ENCODE assay signal across 31 cellular contexts in the genomic region with DNA sequence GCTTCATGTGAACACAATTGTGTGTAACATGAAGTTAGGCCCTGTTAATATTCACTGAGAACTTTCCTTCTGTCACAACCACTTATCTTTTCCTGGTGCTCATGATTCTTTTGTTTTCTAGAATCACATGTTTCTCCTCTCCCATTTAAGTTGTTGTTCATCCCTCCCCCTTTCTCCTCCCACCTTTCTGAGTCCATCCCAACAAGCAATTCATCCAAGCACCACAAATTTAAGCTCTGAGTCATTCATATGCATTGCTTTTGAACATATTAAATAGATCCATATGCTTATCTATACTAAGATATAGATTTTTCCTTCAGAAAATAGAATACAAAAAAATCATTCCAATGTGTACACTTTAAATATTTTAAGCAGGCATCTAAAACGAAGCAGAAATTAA.
"Had no signal": no experiment of that assay in that cellular context is flagged by ENCODE, and none has a peak within 500 bp of the region (broad histone marks: within the 10 kb centered on the region; RNA-seq: fewer than 3 reads in every experiment).

No MANE protein-coding gene starts in this region.

- H3K4me3 Mint-ChIP-seq: activated B cell treated with CpG ODN at 0.5 μM for 24 hours; activated CD4-positive, alpha-beta memory T cell treated with anti-CD3 and anti-CD28 coated beads for 36 hours; activated naive CD4-positive, alpha-beta T cell treated with anti-CD3 and anti-CD28 coated beads for 36 hours; activated T-cell treated with anti-CD3 and anti-CD28 coated beads, Interleukin-2, amount 50 U/mL, for 4 hours; activated T-helper 1 cell treated with anti-CD3 and anti-CD28 coated beads, Interleukin-12 subunit alpha, Interleukin-12 subunit beta, Interleukin-2, Interleukin-4 antibody, amounts not matched to agents 30 ng/mL and 10 ng/mL and 1 ng/mL, durations not matched to agents 14 hours and 24 hours and 36 hours; brain had no signal

- DNase-seq: activated B cell treated with CpG ODN at 0.5 μM for 24 hours; activated CD4-positive, alpha-beta memory T cell treated with anti-CD3 and anti-CD28 coated beads for 36 hours; activated CD4-positive, alpha-beta T cell treated with anti-CD3 and anti-CD28 coated beads for 4 hours; activated CD4-positive, alpha-beta T cell treated with anti-CD3 and anti-CD28 coated beads, Interleukin-2, amount 50 U/mL, for 1 hour; activated CD4-positive, CD25-positive, alpha-beta regulatory T cell treated with anti-CD3 and anti-CD28 coated beads, Interleukin-2, amount 50 U/mL, for 72 hours; activated CD8-positive, alpha-beta memory T cell treated with anti-CD3 and anti-CD28 coated beads, Interleukin-2, amount 50 U/mL, for 4 hours; activated gamma-delta T cell treated with Interleukin-2 at 50 U/mL for 16 hours; activated naive CD4-positive, alpha-beta T cell treated with anti-CD3 and anti-CD28 coated beads for 36 hours; activated T-cell treated with anti-CD3 and anti-CD28 coated beads for 4 hours; activated T-cell treated with anti-CD3 and anti-CD28 coated beads, Interleukin-2, amount 50 U/mL, for 4 hours; anterior cingulate cortex; central memory CD4-positive, alpha-beta T cell; NCI-H1092 treated with DMSO at 0.1 percent for 48 hours; NCI-H1417 treated with DMSO at 0.1 percent for 48 hours; NCI-H1930; NCI-H2171 treated with DMSO at 0.1 percent for 48 hours; NCI-H2227 treated with DMSO at 0.1 percent for 48 hours; NCI-H524 treated with DMSO at 0.1 percent for 48 hours; SHP77 treated with DMSO at 0.1 percent for 48 hours; SW 1271; T-helper 1 cell; T-helper 2 cell; T-helper 9 cell had no signal

- H3K27me3 ChIP-seq: SJSA1 had no signal

- ATAC-seq: activated naive CD4-positive, alpha-beta T cell treated with anti-CD3 and anti-CD28 coated beads, Interleukin-2, amount 50 U/mL, for 72 hours; activated T-cell treated with anti-CD3 and anti-CD28 coated beads, Interleukin-2, amount 50 U/mL, for 4 hours; K562; Panc1 had no signal

- H3K9me3 ChIP-seq: SJSA1 had no signal

- H3K27ac ChIP-seq: SJSA1, VCaP had no signal

- H3K4me1 ChIP-seq: SJSA1 had no signal

- FAIRE-seq: bronchial epithelial cell, K562 had no signal

- H3K27me3 Mint-ChIP-seq: activated CD4-positive, alpha-beta memory T cell treated with anti-CD3 and anti-CD28 coated beads for 36 hours; brain had no signal

- H3K27ac Mint-ChIP-seq: activated B cell treated with CpG ODN at 0.5 μM for 24 hours; activated CD4-positive, alpha-beta memory T cell treated with anti-CD3 and anti-CD28 coated beads for 36 hours; activated naive CD4-positive, alpha-beta T cell treated with anti-CD3 and anti-CD28 coated beads for 36 hours; activated naive CD4-positive, alpha-beta T cell treated with anti-CD3 and anti-CD28 coated beads, Interleukin-2, amount 50 U/mL, for 72 hours; activated T-helper 1 cell treated with anti-CD3 and anti-CD28 coated beads, Interleukin-12 subunit alpha, Interleukin-12 subunit beta, Interleukin-2, Interleukin-4 antibody, amounts not matched to agents 30 ng/mL and 10 ng/mL and 1 ng/mL, durations not matched to agents 14 hours and 24 hours and 36 hours had no signal

- H3K4me3 ChIP-seq: K562, SJSA1 had no signal

- H3K9me3 Mint-ChIP-seq: activated T-helper 1 cell treated with anti-CD3 and anti-CD28 coated beads, Interleukin-12 subunit alpha, Interleukin-12 subunit beta, Interleukin-2, Interleukin-4 antibody, amounts not matched to agents 30 ng/mL and 10 ng/mL and 1 ng/mL, durations not matched to agents 14 hours and 24 hours and 36 hours had no signal

- H3K4me1 Mint-ChIP-seq: activated B cell treated with CpG ODN at 0.5 μM for 24 hours had no signal

- H3K36me3 ChIP-seq: SJSA1 had no signal

- H3K36me3 Mint-ChIP-seq: activated CD4-positive, alpha-beta memory T cell treated with anti-CD3 and anti-CD28 coated beads for 36 hours; activated naive CD4-positive, alpha-beta T cell treated with anti-CD3 and anti-CD28 coated beads, Interleukin-2, amount 50 U/mL, for 72 hours had no signal
